ENCODE assay signal across 14 cellular contexts in the genomic region with DNA sequence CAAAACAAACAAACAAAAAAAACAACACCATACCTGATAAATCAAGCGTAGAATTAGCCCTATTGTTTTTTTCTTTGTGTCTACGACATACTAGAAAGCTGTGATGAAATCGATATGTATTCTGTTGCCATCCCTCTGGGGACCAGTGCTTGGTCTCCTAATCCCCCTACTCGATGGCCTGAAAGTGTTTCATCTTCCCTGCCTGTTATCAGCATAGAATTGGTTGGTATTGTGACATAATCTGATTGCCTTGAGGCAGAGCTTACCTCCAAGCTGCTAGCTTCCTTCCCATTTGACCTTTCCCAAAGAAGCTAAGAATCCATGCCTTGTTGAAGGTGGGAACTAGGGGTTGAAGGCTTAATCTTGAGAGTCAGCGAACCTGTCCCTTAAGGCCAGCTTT. TPM values are rescaled to one million over a fixed set of nuclear protein-coding genes. Genes with fewer than 3 reads are reported as not detected.
DNase-seq lines count a peak whose midpoint lies in the region; ATAC-seq and TF ChIP-seq lines count a peak whose summit lies in the region.
"Had no signal": no experiment of that assay in that cellular context is flagged by ENCODE, and none has a peak within 500 bp of the region (broad histone marks: within the 10 kb centered on the region; RNA-seq: fewer than 3 reads in every experiment).

No MANE protein-coding gene starts in this region.

- peak overlapping the region in 3 of 5 experiments; percentile 32 to 73 (median 46) for H3K27ac Mint-ChIP-seq in brain
- peak overlapping the region; percentile 90 for H3K27ac Mint-ChIP-seq in stimulated activated effector memory CD8-positive, alpha-beta T cell treated with anti-CD3 and anti-CD28 coated beads, Interleukin-12 subunit alpha, Interleukin-12 subunit beta, amount 100 ng/mL, for 72 hours

- H3K4me1 Mint-ChIP-seq in brain, result peaks cover 18% of the 10 kb centered on the region
- peaks cover 74% of the 10 kb centered on the region for H3K4me1 Mint-ChIP-seq in stimulated activated effector memory CD8-positive, alpha-beta T cell treated with anti-CD3 and anti-CD28 coated beads, Interleukin-12 subunit alpha, Interleukin-12 subunit beta, amount 100 ng/mL, for 72 hours

- ATAC-seq in stimulated activated effector memory CD8-positive, alpha-beta T cell treated with anti-CD3 and anti-CD28 coated beads, Interleukin-12 subunit alpha, Interleukin-12 subunit beta, amount 100 ng/mL, for 72 hours, result no peak
- ATAC-seq in GM18873 (IDR thresholded peaks at IDR 0.05; ENCODE audit: low FRiP score, unreplicated experiment), result no peak
- no peak for ATAC-seq in HG03097 (IDR thresholded peaks at IDR 0.05; ENCODE audit: low FRiP score, unreplicated experiment)
- ATAC-seq: HCT116 had no signal

- no peak overlapping the region for H3K4me3 Mint-ChIP-seq in brain
- H3K4me3 Mint-ChIP-seq in stimulated activated effector memory CD8-positive, alpha-beta T cell treated with anti-CD3 and anti-CD28 coated beads, Interleukin-12 subunit alpha, Interleukin-12 subunit beta, amount 100 ng/mL, for 72 hours, result no peak overlapping the region

- no peak for TF ChIP-seq POLR2A in NB4 (IDR thresholded peaks at IDR 0.05; ENCODE audit: extremely low read depth, insufficient read length)

- no peak overlapping the region for H3K4me3 ChIP-seq in NB4 (ENCODE audit: low read depth, low read length)
- H3K4me3 ChIP-seq: transverse colon had no signal

- no peaks in the 10 kb centered on the region for H3K27me3 Mint-ChIP-seq in brain

- no peak for TF ChIP-seq CTCF in NB4 (IDR thresholded peaks at IDR 0.05; ENCODE audit: low read depth, low read length)
- no peak for TF ChIP-seq CTCF in brain (conservative IDR thresholded peaks at IDR 0.05)

- DNase-seq in NCI-H2171 treated with DMSO at 0.1 percent for 48 hours (lab: John Stamatoyannopoulos, UW) (peak; percentile 11), NCI-H2171 (lab: John Stamatoyannopoulos, UW) (no peak), NB4 (ENCODE audit: low read depth) (peak; percentile 57), H4 (ENCODE audit: low spot score) (no peak)
- no peak for DNase-seq in stimulated activated effector memory CD8-positive, alpha-beta T cell treated with anti-CD3 and anti-CD28 coated beads, Interleukin-12 subunit alpha, Interleukin-12 subunit beta, amount 100 ng/mL, for 72 hours (ENCODE audit: low spot score in 2 of 2)
- DNase-seq: aorta; NCI-H1417; NCI-H226; stimulated activated CD4-positive, alpha-beta T cell treated with anti-CD3 and anti-CD28 coated beads, Interleukin-4, amount 100 ng/mL, for 24 hours; transverse colon had no signal

- H3K9me3 Mint-ChIP-seq in brain, result no peaks in the 10 kb centered on the region
- H3K9me3 Mint-ChIP-seq in stimulated activated effector memory CD8-positive, alpha-beta T cell treated with anti-CD3 and anti-CD28 coated beads, Interleukin-12 subunit alpha, Interleukin-12 subunit beta, amount 100 ng/mL, for 72 hours, result no peaks in the 10 kb centered on the region

- H3K36me3 Mint-ChIP-seq in brain, result peaks cover 91% of the 10 kb centered on the region
- peaks cover 98% of the 10 kb centered on the region for H3K36me3 Mint-ChIP-seq in stimulated activated effector memory CD8-positive, alpha-beta T cell treated with anti-CD3 and anti-CD28 coated beads, Interleukin-12 subunit alpha, Interleukin-12 subunit beta, amount 100 ng/mL, for 72 hours

RNA-seq across cellular contexts. Expression of a gene that starts 40.7 kb away (rescaled TPM):
- polyA plus RNA-seq in brain (ENCODE audit: insufficient read depth, low read depth, low replicate concordance), result 11.9 TPM
- total RNA-seq in H4 (2014; rRNA removed; shearing (Covaris generic)), result 14.5 and 15.2 TPM in 2 replicates

RNA-seq across cellular contexts. Expression of a gene that starts 51.2 kb away (rescaled TPM):
- polyA plus RNA-seq in brain (ENCODE audit: insufficient read depth, low read depth, low replicate concordance), result 61.7 TPM
- 10.7 and 13.0 TPM in 2 replicates for total RNA-seq in H4 (2014; rRNA removed; shearing (Covaris generic))

Comparison
In these comparisons a context has a peak if more than half of its experiments do, and no peak if none do; other contexts are left out.
1. DNase-seq: peak in NCI-H2171 treated with DMSO at 0.1 percent for 48 hours (single experiment) and NB4 (single experiment); none in NCI-H2171 (single experiment), stimulated activated effector memory CD8-positive, alpha-beta T cell treated with anti-CD3 and anti-CD28 coated beads, Interleukin-12 subunit alpha, Interleukin-12 subunit beta, amount 100 ng/mL, for 72 hours (0 of 2) and H4 (single experiment).